8 cellular contexts compared by ENCODE assay signal in the genomic region with DNA sequence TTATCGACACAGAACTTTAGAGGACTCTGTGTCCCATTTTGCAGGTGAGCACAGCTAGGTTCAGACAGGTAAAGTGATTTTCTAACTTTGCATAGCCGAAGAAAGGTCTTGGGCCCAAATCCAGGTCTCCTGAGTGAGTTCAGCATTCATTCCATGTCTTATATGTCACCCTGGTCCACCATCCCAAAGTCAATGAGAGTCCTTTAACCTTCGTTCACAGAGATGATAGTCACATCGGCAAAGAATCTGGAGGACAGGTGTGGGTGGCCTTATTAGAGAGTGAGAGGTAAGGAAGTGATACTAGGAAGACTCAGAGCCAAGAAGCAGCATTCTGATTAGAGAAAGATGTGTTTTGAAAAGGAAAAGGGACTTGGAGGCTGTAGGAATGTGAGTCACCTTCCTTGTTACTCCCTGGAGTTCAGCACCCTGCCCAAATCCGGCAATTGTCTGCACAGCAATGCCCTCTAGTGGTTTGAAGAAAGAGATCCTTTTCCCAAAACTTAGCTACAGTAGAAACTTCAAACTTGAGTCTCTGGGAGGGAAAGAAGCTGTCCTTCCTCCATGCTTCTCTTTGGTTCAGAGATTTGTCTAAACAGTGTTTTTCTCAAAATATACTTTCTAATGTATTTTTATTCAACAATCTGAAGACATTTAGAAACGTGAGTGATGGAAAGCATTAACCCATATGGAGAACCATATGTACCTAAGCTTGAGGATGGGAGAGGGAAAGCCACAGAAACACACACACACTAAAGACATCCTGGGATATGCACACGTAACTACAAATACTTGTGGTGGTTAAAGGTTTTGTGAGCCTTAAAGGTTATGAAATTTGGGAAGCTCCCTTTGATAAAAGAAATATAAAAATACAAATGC.
A peak's percentile ranks its signal among the peaks of the same experiment; 100 is the strongest.
DNase-seq lines count a peak whose midpoint lies in the region; ATAC-seq and TF ChIP-seq lines count a peak whose summit lies in the region.

No MANE protein-coding gene starts in this region.

- H3K36me3 ChIP-seq in transverse colon, result no peaks in the 10 kb centered on the region

- peaks cover 35% of the 10 kb centered on the region for H3K9me3 Mint-ChIP-seq in HFFc6
- peaks cover 15% of the 10 kb centered on the region for H3K9me3 Mint-ChIP-seq in activated T-helper 17 cell treated with anti-CD3 and anti-CD28 coated beads, Interleukin-2, amount 50 U/mL, for 72 hours

- intact Hi-C loops in transverse colon (cut with DNase I; ENCODE audit: low total_unique reads), result loop anchor here (10.0 kb wide), 1 partner anchor 270 kb away; no protein-coding TSS in a partner anchor

- in situ Hi-C loops in transverse colon (cut with MboI; ENCODE audit: low pct_ligation_motif_present in 1 of 4, low pct_unique_long_range_greater_than_20kb in 1 of 4, low sequenced_read_pairs in 3 of 4), result loop anchor here (5.0 to 25.0 kb wide), 6 partner anchors 60 to 507 kb away; a partner anchor contains a TSS

- H3K4me1 ChIP-seq in transverse colon, result no peaks in the 10 kb centered on the region

- no peak for TF ChIP-seq EP300 in transverse colon (IDR thresholded peaks at IDR 0.05; ENCODE audit: low read depth)

- 16 to 37% methylated on average over 4 to 7 of the region's 7 CpGs for WGBS in transverse colon (ENCODE audit: low coverage in 1 of 2), 2 donors

- no peak for TF ChIP-seq POLR2A in transverse colon (IDR thresholded peaks at IDR 0.05)

- H3K27me3 Mint-ChIP-seq in HFFc6 (ENCODE audit: insufficient read depth), result no peaks in the 10 kb centered on the region
- no peaks in the 10 kb centered on the region for H3K27me3 Mint-ChIP-seq in activated T-helper 17 cell treated with anti-CD3 and anti-CD28 coated beads, Interleukin-2, amount 50 U/mL, for 72 hours

- H3K27ac Mint-ChIP-seq in HFFc6, result no peak overlapping the region
- H3K27ac Mint-ChIP-seq in activated T-helper 17 cell treated with anti-CD3 and anti-CD28 coated beads, Interleukin-2, amount 50 U/mL, for 72 hours, result no peak overlapping the region

- H3K27ac ChIP-seq in transverse colon, result no peak overlapping the region

- DNase-seq in CD1c-positive myeloid dendritic cell (ENCODE audit: extremely low spot score), result peak; percentile 5
- peak; percentile 35 for DNase-seq in HFFc6
- DNase-seq in inferior parietal cortex (ENCODE audit: extremely low spot score), result peak; percentile 83
- peak; percentile 67 for DNase-seq in transverse colon
- no peak for DNase-seq in GF-D8 (lab: John Stamatoyannopoulos, UW)
- DNase-seq in stimulated activated naive CD8-positive, alpha-beta T cell treated with anti-CD3 and anti-CD28 coated beads, Interleukin-15, Interleukin-2, amounts not matched to agents 100 U/mL and 50 U/mL, for 24 hours, result no peak

- no peaks in the 10 kb centered on the region for H3K27me3 ChIP-seq in transverse colon

- H3K4me3 Mint-ChIP-seq in HFFc6, result no peak overlapping the region
- no peak overlapping the region for H3K4me3 Mint-ChIP-seq in activated T-helper 17 cell treated with anti-CD3 and anti-CD28 coated beads, Interleukin-2, amount 50 U/mL, for 72 hours

- no peaks in the 10 kb centered on the region for H3K36me3 Mint-ChIP-seq in HFFc6 (ENCODE audit: low read depth)
- H3K36me3 Mint-ChIP-seq in activated T-helper 17 cell treated with anti-CD3 and anti-CD28 coated beads, Interleukin-2, amount 50 U/mL, for 72 hours (ENCODE audit: low read depth), result no peaks in the 10 kb centered on the region

- H3K4me1 Mint-ChIP-seq in HFFc6 (ENCODE audit: low read depth), result no peaks in the 10 kb centered on the region
- no peaks in the 10 kb centered on the region for H3K4me1 Mint-ChIP-seq in activated T-helper 17 cell treated with anti-CD3 and anti-CD28 coated beads, Interleukin-2, amount 50 U/mL, for 72 hours

- H3K9me3 ChIP-seq in transverse colon, result no peaks in the 10 kb centered on the region

- TF ChIP-seq CTCF in HFFc6 (IDR thresholded peaks at IDR 0.05), result peak; percentile 72
- TF ChIP-seq CTCF in WI38 (IDR thresholded peaks at IDR 0.05; ENCODE audit: low read depth, low read length), result 0 out of 2 replicates have a peak, but pooled peaks have one; percentile 14
- peak; percentile 66 to 75 (median 68) for TF ChIP-seq CTCF in transverse colon (IDR thresholded peaks at IDR 0.05)

- no peak for ATAC-seq in stimulated activated naive CD8-positive, alpha-beta T cell treated with anti-CD3 and anti-CD28 coated beads, Interleukin-15, Interleukin-2, amounts not matched to agents 100 U/mL and 50 U/mL, for 24 hours
- ATAC-seq in activated T-helper 17 cell treated with anti-CD3 and anti-CD28 coated beads, Interleukin-2, amount 50 U/mL, for 72 hours (replicated peaks), result no peak

- H3K4me3 ChIP-seq in WI38 (ENCODE audit: low read depth, low read length), result no peak overlapping the region
- H3K4me3 ChIP-seq in transverse colon, result no peak overlapping the region

Comparison
In these comparisons a context has a peak if more than half of its experiments do, and no peak if none do; other contexts are left out.
1. DNase-seq: peak in CD1c-positive myeloid dendritic cell (single experiment), HFFc6 (single experiment), inferior parietal cortex (single experiment) and transverse colon (single experiment); none in GF-D8 (single experiment) and stimulated activated naive CD8-positive, alpha-beta T cell treated with anti-CD3 and anti-CD28 coated beads, Interleukin-15, Interleukin-2, amounts not matched to agents 100 U/mL and 50 U/mL, for 24 hours (single experiment).
2. CTCF ChIP-seq: peak in every context shown above with its lines; median percentile 72 in HFFc6; 68 in transverse colon; 14 in WI38.